18 cellular contexts compared by ENCODE assay signal in the genomic region with DNA sequence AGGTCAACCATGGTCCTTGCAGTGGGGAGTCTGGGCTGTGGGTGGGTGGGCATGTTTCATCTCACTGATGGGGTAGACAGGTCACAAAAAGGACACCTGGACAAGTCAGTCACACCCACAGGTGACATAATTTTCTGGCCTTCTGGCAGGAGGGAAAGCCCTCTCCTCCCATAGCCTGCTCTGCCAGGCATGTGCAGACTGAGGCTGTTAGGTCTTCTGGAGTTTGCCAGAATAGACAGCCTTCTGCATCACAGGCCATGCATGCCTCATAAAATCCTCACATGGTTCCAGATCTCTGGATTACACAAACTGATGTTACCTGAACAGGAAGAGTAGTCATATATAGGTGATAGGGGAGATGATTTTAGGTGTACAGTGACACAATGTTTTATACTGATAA. TPM values are rescaled to one million over a fixed set of nuclear protein-coding genes. Genes with fewer than 3 reads are reported as not detected.
A peak's percentile ranks its signal among the peaks of the same experiment; 100 is the strongest.
DNase-seq lines count a peak whose midpoint lies in the region; ATAC-seq lines count a peak whose summit lies in the region.
"Had no signal": no experiment of that assay in that cellular context is flagged by ENCODE, and none has a peak within 500 bp of the region (broad histone marks: within the 10 kb centered on the region; RNA-seq: fewer than 3 reads in every experiment).

No MANE protein-coding gene starts in this region.

- no peak for ATAC-seq in right cardiac atrium
- ATAC-seq in left ventricle myocardium superior: no peak
- ATAC-seq in effector memory CD8-positive, alpha-beta T cell (replicated peaks): no peak
- ATAC-seq in GM21717 (IDR thresholded peaks at IDR 0.05; ENCODE audit: unreplicated experiment): no peak
- ATAC-seq in HG02870 (IDR thresholded peaks at IDR 0.05; ENCODE audit: unreplicated experiment): no peak
- ATAC-seq in GM19395 (IDR thresholded peaks at IDR 0.05; ENCODE audit: unreplicated experiment): no peak
- ATAC-seq in HG02840 (IDR thresholded peaks at IDR 0.05; ENCODE audit: low FRiP score, unreplicated experiment): no peak
- ATAC-seq: activated CD8-positive, alpha-beta T cell treated with anti-CD3 and anti-CD28 coated beads for 36 hours; GM12878 had no signal

- peak overlapping the region; percentile 13 to 33 for H3K27ac Mint-ChIP-seq in effector memory CD8-positive, alpha-beta T cell
- H3K27ac Mint-ChIP-seq: activated CD8-positive, alpha-beta T cell treated with anti-CD3 and anti-CD28 coated beads for 36 hours had no signal

- H3K27me3 Mint-ChIP-seq in effector memory CD8-positive, alpha-beta T cell: no peaks in the 10 kb centered on the region
- H3K27me3 Mint-ChIP-seq: activated CD8-positive, alpha-beta T cell treated with anti-CD3 and anti-CD28 coated beads for 36 hours; CD4-positive, alpha-beta memory T cell had no signal

- H3K9me3 ChIP-seq in right cardiac atrium (ENCODE audit: control insufficient read depth, low read length) (no peaks in the 10 kb centered on the region), mucosa of rectum (ENCODE audit: control insufficient read depth in 2 of 2, low read length in 2 of 2) (no peaks in the 10 kb centered on the region)
- H3K9me3 ChIP-seq: thoracic aorta had no signal

- H3K36me3 ChIP-seq in mucosa of rectum (ENCODE audit: control insufficient read depth in 2 of 2, insufficient read depth in 2 of 2, low read length in 2 of 2): no peaks in the 10 kb centered on the region
- H3K36me3 ChIP-seq: thoracic aorta had no signal

- H3K4me1 ChIP-seq in right cardiac atrium (ENCODE audit: control insufficient read depth, insufficient read depth, low read length) (peaks cover 40% of the 10 kb centered on the region), mucosa of rectum (ENCODE audit: control insufficient read depth in 2 of 2, insufficient read depth in 2 of 2, low read length in 2 of 2) (peaks cover 61 to 79% of the 10 kb centered on the region in 2 donors)

- peak in 1 of 3 donors; percentile 23 for DNase-seq in right cardiac atrium
- no peak for DNase-seq in left ventricle myocardium superior
- DNase-seq in effector memory CD8-positive, alpha-beta T cell: no peak
- DNase-seq: activated CD8-positive, alpha-beta T cell treated with anti-CD3 and anti-CD28 coated beads for 36 hours; CD4-positive, alpha-beta memory T cell; endodermal cell; glutamatergic neuron; NCI-H187; NCI-H510A; stimulated activated CD4-positive, alpha-beta T cell treated with anti-CD3 and anti-CD28 coated beads, Interleukin-2, amount 100 ng/mL, for 48 hours had no signal

- H3K4me3 Mint-ChIP-seq in effector memory CD8-positive, alpha-beta T cell: no peak overlapping the region
- H3K4me3 Mint-ChIP-seq: activated CD8-positive, alpha-beta T cell treated with anti-CD3 and anti-CD28 coated beads for 36 hours; CD4-positive, alpha-beta memory T cell; endodermal cell had no signal

- peaks cover 59 to 65% of the 10 kb centered on the region in 2 donors for H3K4me1 Mint-ChIP-seq in effector memory CD8-positive, alpha-beta T cell (ENCODE audit: low read depth in 2 of 2)

- H3K4me3 ChIP-seq in right cardiac atrium (ENCODE audit: low read length) (no peak overlapping the region), mucosa of rectum (ENCODE audit: low read length in 2 of 2) (no peak overlapping the region)
- H3K4me3 ChIP-seq: GM12878, thoracic aorta had no signal

- peak overlapping the region; percentile 17 to 54 for H3K9ac ChIP-seq in mucosa of rectum (ENCODE audit: low read depth in 1 of 2, low read length in 2 of 2)

- no peaks in the 10 kb centered on the region for H3K27me3 ChIP-seq in right cardiac atrium (ENCODE audit: control insufficient read depth, insufficient read depth)
- no peaks in the 10 kb centered on the region for H3K27me3 ChIP-seq in mucosa of rectum (ENCODE audit: control insufficient read depth in 2 of 2, insufficient read depth in 2 of 2, low read length in 2 of 2)

- peaks cover 4% of the 10 kb centered on the region for H3K36me3 Mint-ChIP-seq in effector memory CD8-positive, alpha-beta T cell (ENCODE audit: insufficient read depth)

- H3K9me3 Mint-ChIP-seq in effector memory CD8-positive, alpha-beta T cell: no peaks in the 10 kb centered on the region
- H3K9me3 Mint-ChIP-seq: endodermal cell had no signal

- intact Hi-C loops in right cardiac atrium (cut with DNase I) (no loop called here), left ventricle myocardium superior (cut with micrococcal nuclease) (no loop called here)

- H3K27ac ChIP-seq in right cardiac atrium (ENCODE audit: low read length): peak overlapping the region; percentile 36
- H3K27ac ChIP-seq in mucosa of rectum (ENCODE audit: low read depth in 2 of 2, low read length in 2 of 2): peak overlapping the region; percentile 89 to 92
- H3K27ac ChIP-seq: VCaP had no signal

RNA-seq across cellular contexts. Expression of gene ARHGAP26, which starts 49.1 kb away (rescaled TPM):
- 10 to 100 TPM; 44.4 to 56.9 (median 47.8) TPM for total RNA-seq in right cardiac atrium
- 13.2 TPM for polyA plus RNA-seq in right cardiac atrium
- 34.9 TPM for total RNA-seq in left ventricle myocardium superior
